Comparison of ENCODE assay signal across 11 cellular contexts in genomic region chr17:75652341-75652740, GRCh38. TPM values are rescaled to one million over a fixed set of nuclear protein-coding genes. Genes with fewer than 3 reads are reported as not detected.
"Had no signal": no experiment of that assay in that cellular context is flagged by ENCODE, and none has a peak within 500 bp of the region (broad histone marks: within the 10 kb centered on the region; RNA-seq: fewer than 3 reads in every experiment).

No MANE protein-coding gene starts in this region.

- FAIRE-seq: astrocyte, bronchial epithelial cell had no signal

- H3K9me3 ChIP-seq: esophagus muscularis mucosa, prostate gland, uterus had no signal

- ATAC-seq: activated T-helper 17 cell treated with anti-CD3 and anti-CD28 coated beads, Interleukin-2, amount 50 U/mL, for 72 hours had no signal

- H3K4me3 ChIP-seq: esophagus muscularis mucosa, prostate gland, smooth muscle cell, uterus had no signal

- H3K27me3 ChIP-seq: esophagus muscularis mucosa, uterus had no signal

- H3K27ac ChIP-seq: esophagus muscularis mucosa, prostate gland, uterus had no signal

- DNase-seq: activated CD4-positive, CD25-positive, alpha-beta regulatory T cell treated with anti-CD3 and anti-CD28 coated beads, Interleukin-2, amount 50 U/mL, for 72 hours; right cardiac atrium; uterus had no signal

- H3K4me2 ChIP-seq: smooth muscle cell had no signal

- H3K4me1 ChIP-seq: prostate gland, uterus had no signal

- H3K36me3 ChIP-seq: uterus had no signal

RNA-seq across cellular contexts. Expression of gene SMIM5, which starts 19.1 kb away (rescaled TPM):
- total RNA-seq: activated naive CD4-positive, alpha-beta T cell treated with anti-CD3 and anti-CD28 coated beads for 36 hours; glomerular endothelial cell had no signal
